ENCODE assay signal across 14 cellular contexts in genomic region chr6:125810435-125810834, GRCh38. TPM values are rescaled to one million over a fixed set of nuclear protein-coding genes. Genes with fewer than 3 reads are reported as not detected.
DNase-seq lines count a peak whose midpoint lies in the region; ATAC-seq, FAIRE-seq and TF ChIP-seq lines count a peak whose summit lies in the region.
"Had no signal": no experiment of that assay in that cellular context is flagged by ENCODE, and none has a peak within 500 bp of the region (broad histone marks: within the 10 kb centered on the region; RNA-seq: fewer than 3 reads in every experiment).

No MANE protein-coding gene starts in this region.

- no peak for ATAC-seq in Right ventricle myocardium inferior
- ATAC-seq: right lobe of liver had no signal

- TF ChIP-seq CTCF in GM13976 (IDR thresholded peaks at IDR 0.05; ENCODE audit: borderline replicate concordance, control extremely low read depth, extremely low read depth, insufficient read depth, missing control alignments) = no peak

- H3K27me3 ChIP-seq in SJCRH30 = no peaks in the 10 kb centered on the region
- H3K27me3 ChIP-seq: ascending aorta, neutrophil, right lobe of liver had no signal

- intact Hi-C loops in Right ventricle myocardium inferior (cut with DNase I) = no loop called here

- no peak overlapping the region for H3K4me3 ChIP-seq in SJCRH30
- H3K4me3 ChIP-seq: ascending aorta, right lobe of liver had no signal

- in situ Hi-C loops in GM13976 (cut with MboI; ENCODE audit: low sequenced_read_pairs, unreplicated experiment) = no loop called here

- peak; percentile 98 for FAIRE-seq in islet of Langerhans (lab: Jason Lieb, UNC)

- H3K4me1 ChIP-seq in SJCRH30 = peaks cover 10% of the 10 kb centered on the region

- DNase-seq in DMS53 treated with DMSO at 0.1 percent for 48 hours (lab: John Stamatoyannopoulos, UW; ENCODE audit: unreplicated experiment) (peak; percentile 3), NCI-H1092 treated with DMSO at 0.1 percent for 48 hours (lab: John Stamatoyannopoulos, UW) (peak; percentile 91), NCI-H2171 treated with DMSO at 0.1 percent for 48 hours (lab: John Stamatoyannopoulos, UW) (peak; percentile 72), Right ventricle myocardium inferior (ENCODE audit: missing footprints) (no peak), GM13976 (ENCODE audit: low spot score) (no peak), SJCRH30 (no peak)
- DNase-seq: activated CD4-positive, CD25-positive, alpha-beta regulatory T cell; activated effector memory CD4-positive, alpha-beta T cell treated with anti-CD3 and anti-CD28 coated beads, Interleukin-2, amount 50 U/mL, for 16 hours; Caco-2; right lobe of liver; RPMI8226 had no signal

- no peaks in the 10 kb centered on the region for H3K9me3 ChIP-seq in SJCRH30 (replicated peaks)
- H3K9me3 ChIP-seq: ascending aorta, Caco-2, neutrophil, right lobe of liver had no signal

- H3K36me3 ChIP-seq in SJCRH30 = no peaks in the 10 kb centered on the region
- H3K36me3 ChIP-seq: ascending aorta, right lobe of liver had no signal

- H3K27ac ChIP-seq in SJCRH30 = no peak overlapping the region
- H3K27ac ChIP-seq: ascending aorta, right lobe of liver had no signal

RNA-seq across cellular contexts. Expression of gene NCOA7, which starts 19.7 kb away (rescaled TPM):
- 12.5 TPM for total RNA-seq in Right ventricle myocardium inferior
- total RNA-seq in SJCRH30 (2014; rRNA removed; shearing (Covaris generic)) = 3.8 and 4.1 TPM in 2 replicates

Comparison
In these comparisons a context has a peak if more than half of its experiments do, and no peak if none do; other contexts are left out.
1. DNase-seq: peak in DMS53 treated with DMSO at 0.1 percent for 48 hours (single experiment), NCI-H1092 treated with DMSO at 0.1 percent for 48 hours (single experiment) and NCI-H2171 treated with DMSO at 0.1 percent for 48 hours (single experiment); none in Right ventricle myocardium inferior (single experiment), GM13976 (single experiment) and SJCRH30 (0 of 2).